8 cellular contexts compared by ENCODE assay signal in the genomic region with DNA sequence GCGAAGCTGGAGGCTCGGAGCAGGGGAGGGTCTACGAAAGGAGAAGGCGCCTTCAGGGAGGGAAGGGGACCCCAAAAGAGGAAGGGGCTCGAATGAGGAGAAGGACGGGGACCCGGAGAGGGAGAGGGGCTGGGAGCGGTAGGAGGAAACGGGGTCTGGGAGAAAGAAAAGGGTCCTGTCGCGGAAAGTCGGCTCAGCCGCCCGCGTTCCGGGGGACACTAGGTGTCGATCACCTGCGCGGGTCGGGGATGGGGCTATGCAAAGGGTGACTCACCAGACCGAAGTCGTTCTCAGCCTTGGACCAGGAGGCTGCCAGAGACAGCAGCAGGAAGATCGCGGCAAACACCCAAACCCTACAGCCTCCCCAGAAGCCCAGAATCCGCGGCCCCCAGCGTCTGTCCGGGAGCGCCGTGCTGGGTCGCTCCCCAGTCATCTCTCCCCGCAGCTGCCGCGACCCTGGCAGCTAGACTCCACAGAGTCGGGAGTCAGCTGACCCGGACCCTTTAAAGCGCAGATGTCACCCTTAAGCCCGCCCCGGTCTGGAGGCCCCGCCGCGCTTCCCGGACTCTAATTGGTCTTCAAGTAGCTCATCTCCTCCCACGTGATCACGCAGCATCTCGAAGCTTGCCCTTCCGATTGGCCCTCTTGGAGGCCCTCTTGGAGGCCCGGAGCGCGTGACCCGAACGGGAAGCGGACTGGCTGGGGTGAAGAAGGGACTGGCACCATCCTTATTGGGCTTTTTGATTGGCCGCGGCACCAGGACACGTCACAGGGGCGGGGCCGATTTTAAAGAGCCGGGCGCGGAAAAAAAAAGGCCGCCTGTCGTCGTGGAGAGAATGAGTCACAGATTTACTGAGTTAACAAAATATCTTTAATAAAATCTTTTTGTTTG. TPM values are rescaled to one million over a fixed set of nuclear protein-coding genes. Genes with fewer than 3 reads are reported as not detected.
A peak's percentile ranks its signal among the peaks of the same experiment; 100 is the strongest.
DNase-seq lines count a peak whose midpoint lies in the region; ATAC-seq and TF ChIP-seq lines count a peak whose summit lies in the region.

Gene NEU1 (minus strand): TSS at position 478 of the 892 bp plus-strand sequence. CDS start 45 bp downstream, at position 433.

- peak within 1 kb of the TSS; percentile 84 for H3K27ac ChIP-seq in BLaER1
- peak within 1 kb of the TSS; percentile 78 to 96 for H3K27ac ChIP-seq in coronary artery
- H3K27ac ChIP-seq in layer of hippocampus (ENCODE audit: low read depth, low read length), result peak within 1 kb of the TSS; percentile 90

- H3K9ac ChIP-seq in BLaER1, result peak within 1 kb of the TSS; percentile 82

- TF ChIP-seq CTCF in coronary artery (IDR thresholded peaks at IDR 0.05), result no peak

- H3K27me3 ChIP-seq in BLaER1 (no peaks in the 10 kb centered on the region), layer of hippocampus (ENCODE audit: control insufficient read depth, insufficient read depth, low read length) (no peaks in the 10 kb centered on the region)

- H3K36me3 ChIP-seq in BLaER1, result peaks cover 27% of the 10 kb centered on the region

- POLR2A ChIA-PET in activated CD4-positive, alpha-beta T cell treated with anti-CD3 and anti-CD28 coated beads, Interleukin-2, amount 10 ng/mL, durations not matched to agents 7 days and 5 days (lab: Charles Lee), result interaction anchor here (0.5 to 1.0 kb wide), 4 partner anchors 75 to 200 kb away, joined by 3 to 14 read pairs (median 4); no protein-coding TSS in a partner anchor

- peak within 1 kb of the TSS; percentile 85 for H3K4me3 Mint-ChIP-seq in activated CD4-positive, alpha-beta T cell treated with anti-CD3 and anti-CD28 coated beads, Interleukin-2, amount 10 ng/mL, durations not matched to agents 7 days and 5 days

- H3K27me3 Mint-ChIP-seq in activated CD4-positive, alpha-beta T cell treated with anti-CD3 and anti-CD28 coated beads, Interleukin-2, amount 10 ng/mL, durations not matched to agents 7 days and 5 days, result no peaks in the 10 kb centered on the region

- H3K4me3 ChIP-seq in BLaER1 (peak within 1 kb of the TSS; percentile 79), coronary artery (peak within 1 kb of the TSS; percentile 97)

- H3K4me1 ChIP-seq in BLaER1, result peaks cover 36% of the 10 kb centered on the region

- peak within 1 kb of the TSS; percentile 99 for H3K4me2 ChIP-seq in BLaER1

- H3K27ac Mint-ChIP-seq in activated CD4-positive, alpha-beta T cell treated with anti-CD3 and anti-CD28 coated beads, Interleukin-2, amount 10 ng/mL, durations not matched to agents 7 days and 5 days, result peak within 1 kb of the TSS; percentile 91

- DNase-seq in NCI-H69 (lab: John Stamatoyannopoulos, UW) (peak; percentile 100), coronary artery (ENCODE audit: low spot score) (peak; percentile 100)
- peak; percentile 100 for DNase-seq in activated CD4-positive, alpha-beta T cell treated with anti-CD3 and anti-CD28 coated beads, Interleukin-2, amount 10 ng/mL, durations not matched to agents 7 days and 5 days
- DNase-seq in stimulated activated CD4-positive, alpha-beta T cell treated with anti-CD3 and anti-CD28 coated beads, Interleukin-1b, Interleukin-23, amount 100 ng/mL, for 4 hours (ENCODE audit: low read depth in 2 of 2), result peak; percentile 94 to 97

- no peaks in the 10 kb centered on the region for H4K20me1 ChIP-seq in BLaER1

- ATAC-seq in GM19328 (IDR thresholded peaks at IDR 0.05; ENCODE audit: unreplicated experiment) (peak; percentile 95), HG03520 (IDR thresholded peaks at IDR 0.05; ENCODE audit: unreplicated experiment) (peak; percentile 83)

- H3K36me3 Mint-ChIP-seq in activated CD4-positive, alpha-beta T cell treated with anti-CD3 and anti-CD28 coated beads, Interleukin-2, amount 10 ng/mL, durations not matched to agents 7 days and 5 days (ENCODE audit: low read depth), result peaks cover 4% of the 10 kb centered on the region

- peaks cover 27% of the 10 kb centered on the region for H3K4me1 Mint-ChIP-seq in activated CD4-positive, alpha-beta T cell treated with anti-CD3 and anti-CD28 coated beads, Interleukin-2, amount 10 ng/mL, durations not matched to agents 7 days and 5 days

- CTCF ChIA-PET in activated CD4-positive, alpha-beta T cell treated with anti-CD3 and anti-CD28 coated beads, Interleukin-2, amount 10 ng/mL, durations not matched to agents 7 days and 5 days (lab: Charles Lee), result interaction anchor here (0.7 to 1.9 kb wide), 9 partner anchors 13 to 320 kb away, joined by 3 to 8 read pairs (median 3); partner anchors contain the start of genes DDAH2 and EHMT2

- no peaks in the 10 kb centered on the region for H3K9me3 ChIP-seq in BLaER1

- H3K9me3 Mint-ChIP-seq in activated CD4-positive, alpha-beta T cell treated with anti-CD3 and anti-CD28 coated beads, Interleukin-2, amount 10 ng/mL, durations not matched to agents 7 days and 5 days, result no peaks in the 10 kb centered on the region

RNA-seq across cellular contexts. Expression of gene NEU1, which starts in this region (rescaled TPM):
- total RNA-seq in activated CD4-positive, alpha-beta T cell treated with anti-CD3 and anti-CD28 coated beads, Interleukin-2, amount 10 ng/mL, durations not matched to agents 7 days and 5 days, result 10 to 100 TPM; 16.7 to 17.0 TPM

Comparison
In these comparisons a context has a peak if more than half of its experiments do, and no peak if none do; other contexts are left out.
1. Peak in every context shown above with its lines: DNase-seq, ATAC-seq, H3K4me3 ChIP-seq and H3K27ac ChIP-seq.